ENCODE assay signal across 31 cellular contexts in genomic region chr3:129572603-129573002, GRCh38. TPM values are rescaled to one million over a fixed set of nuclear protein-coding genes. Genes with fewer than 3 reads are reported as not detected.
"Had no signal": no experiment of that assay in that cellular context is flagged by ENCODE, and none has a peak within 500 bp of the region (broad histone marks: within the 10 kb centered on the region; RNA-seq: fewer than 3 reads in every experiment).

No MANE protein-coding gene starts in this region.

- H3K4me3 ChIP-seq: coronary artery, gastrocnemius medialis, lung, neural progenitor cell, prostate gland, right atrium auricular region, sigmoid colon, thoracic aorta, tibial nerve, upper lobe of right lung, uterus had no signal

- H3K27ac Mint-ChIP-seq: memory B cell; mesothelial cell of epicardium; nephron; stimulated activated naive B cell treated with anti-CD40 and anti-IgM and Interleukin-4, amounts not matched to agents 10 μg/mL and 1 μg/mL and 100 μg/mL, for 72 hours; stimulated activated naive CD8-positive, alpha-beta T cell treated with anti-CD3 and anti-CD28 coated beads, Interleukin-15, Interleukin-2, amounts not matched to agents 100 ng/mL and 50 ng/mL, for 24 hours had no signal

- H3K27me3 ChIP-seq: gastrocnemius medialis, neural progenitor cell, right atrium auricular region, sigmoid colon, tibial nerve, upper lobe of right lung, uterus had no signal

- FAIRE-seq: keratinocyte had no signal

- H3K27ac ChIP-seq: coronary artery, epithelial cell of prostate, gastrocnemius medialis, neural progenitor cell, prostate gland, right atrium auricular region, sigmoid colon, thoracic aorta, upper lobe of right lung, uterus had no signal

- H3K4me3 Mint-ChIP-seq: memory B cell; mesothelial cell of epicardium; nephron; stimulated activated naive B cell treated with anti-CD40 and anti-IgM and Interleukin-4, amounts not matched to agents 10 μg/mL and 1 μg/mL and 100 μg/mL, for 72 hours; stimulated activated naive CD8-positive, alpha-beta T cell treated with anti-CD3 and anti-CD28 coated beads, Interleukin-15, Interleukin-2, amounts not matched to agents 100 ng/mL and 50 ng/mL, for 24 hours had no signal

- H3K9me3 ChIP-seq: gastrocnemius medialis, prostate gland, right atrium auricular region, sigmoid colon, thoracic aorta, tibial nerve, upper lobe of right lung, uterus had no signal

- H3K4me1 ChIP-seq: prostate gland had no signal

- H3K36me3 ChIP-seq: gastrocnemius medialis, neural progenitor cell, prostate gland, uterus had no signal

- H3K9ac ChIP-seq: neural progenitor cell had no signal

- ATAC-seq: esophagus mucosa; gastrocnemius medialis; naive thymus-derived CD4-positive, alpha-beta T cell; stimulated activated naive B cell treated with anti-CD40 and anti-IgM and Interleukin-4, amounts not matched to agents 10 μg/mL and 1 μg/mL and 100 μg/mL, for 72 hours; upper lobe of right lung had no signal

- H3K4me1 Mint-ChIP-seq: mesothelial cell of epicardium had no signal

- H2AFZ ChIP-seq: neural progenitor cell had no signal

- H3K36me3 Mint-ChIP-seq: memory B cell; mesothelial cell of epicardium; naive thymus-derived CD4-positive, alpha-beta T cell; neural progenitor cell; stimulated activated naive B cell treated with anti-CD40 and anti-IgM and Interleukin-4, amounts not matched to agents 10 μg/mL and 1 μg/mL and 100 μg/mL, for 72 hours had no signal

- H3K27me3 Mint-ChIP-seq: memory B cell; naive thymus-derived CD4-positive, alpha-beta T cell; stimulated activated naive B cell treated with anti-CD40 and anti-IgM and Interleukin-4, amounts not matched to agents 10 μg/mL and 1 μg/mL and 100 μg/mL, for 72 hours; stimulated activated naive CD8-positive, alpha-beta T cell treated with anti-CD3 and anti-CD28 coated beads, Interleukin-15, Interleukin-2, amounts not matched to agents 100 ng/mL and 50 ng/mL, for 24 hours had no signal

- DNase-seq: foreskin fibroblast; gastrocnemius medialis; head of caudate nucleus; naive thymus-derived CD4-positive, alpha-beta T cell; nucleus accumbens; sigmoid colon; stimulated activated CD4-positive, alpha-beta T cell treated with anti-CD3 and anti-CD28 coated beads, Interleukin-2, amount 100 ng/mL, for 24 hours; stimulated activated CD4-positive, alpha-beta T cell treated with anti-CD3 and anti-CD28 coated beads, Interleukin-4, amount 100 ng/mL, for 24 hours; stimulated activated naive B cell treated with anti-CD40 and anti-IgM and Interleukin-4, amounts not matched to agents 10 μg/mL and 1 μg/mL and 100 μg/mL, for 72 hours; upper lobe of right lung; uterus had no signal

- H3K9me3 Mint-ChIP-seq: memory B cell; mesothelial cell of epicardium; nephron; neural progenitor cell; stimulated activated naive B cell treated with anti-CD40 and anti-IgM and Interleukin-4, amounts not matched to agents 10 μg/mL and 1 μg/mL and 100 μg/mL, for 72 hours; stimulated activated naive CD8-positive, alpha-beta T cell treated with anti-CD3 and anti-CD28 coated beads, Interleukin-15, Interleukin-2, amounts not matched to agents 100 ng/mL and 50 ng/mL, for 24 hours had no signal

- H3K4me2 ChIP-seq: neural progenitor cell had no signal

RNA-seq across cellular contexts. Expression of gene H1-8, which starts 29.6 kb away (rescaled TPM):
- total RNA-seq: dermis microvascular lymphatic vessel endothelial cell; esophagus mucosa; gastrocnemius medialis; glomerular endothelial cell; liver; lung; mesothelial cell of epicardium; mucosa of gallbladder; naive thymus-derived CD4-positive, alpha-beta T cell; osteocyte; prostate gland; right atrium auricular region; sigmoid colon; skeletal muscle tissue; thoracic aorta; tibial nerve; upper lobe of right lung; uterus had no signal
- polyA plus RNA-seq: keratinocyte; liver; lung; naive thymus-derived CD4-positive, alpha-beta T cell; sigmoid colon had no signal

RNA-seq across cellular contexts. Expression of gene RHO, which starts 44.2 kb away (rescaled TPM):
- total RNA-seq: dermis microvascular lymphatic vessel endothelial cell; esophagus mucosa; gastrocnemius medialis; glomerular endothelial cell; liver; lung; mucosa of gallbladder; naive thymus-derived CD4-positive, alpha-beta T cell; osteocyte; right atrium auricular region; sigmoid colon; skeletal muscle tissue; thoracic aorta; tibial nerve; upper lobe of right lung had no signal
- polyA plus RNA-seq: keratinocyte; liver; naive thymus-derived CD4-positive, alpha-beta T cell; sigmoid colon had no signal
